In genomic region chr5:138952962-138953361, GRCh38 we compare ENCODE assay signal across 9 cellular contexts.
DNase-seq lines count a peak whose midpoint lies in the region; ATAC-seq, FAIRE-seq and TF ChIP-seq lines count a peak whose summit lies in the region.
"Had no signal": no experiment of that assay in that cellular context is flagged by ENCODE, and none has a peak within 500 bp of the region (broad histone marks: within the 10 kb centered on the region; RNA-seq: fewer than 3 reads in every experiment).

No MANE protein-coding gene starts in this region.

- ATAC-seq in HG02759 (IDR thresholded peaks at IDR 0.05; ENCODE audit: unreplicated experiment) (peak; percentile 15), activated B cell treated with CpG ODN at 0.5 μM for 24 hours (ENCODE audit: low read depth) (no peak), HG03045 (IDR thresholded peaks at IDR 0.05; ENCODE audit: unreplicated experiment) (no peak)

- H3K4me3 ChIP-seq in kidney (ENCODE audit: low read length in 2 of 2) (no peak overlapping the region), spleen (no peak overlapping the region)

- peaks cover 50 to 53% of the 10 kb centered on the region in 2 donors for H3K4me1 ChIP-seq in kidney (ENCODE audit: control insufficient read depth in 1 of 2, insufficient read depth in 1 of 2, low read depth in 1 of 2, low read length in 2 of 2)
- H3K4me1 ChIP-seq in spleen, result peaks cover 13 to 42% (median 31%) of the 10 kb centered on the region in 6 donors

- WGBS in spleen, 5 donors, result 13 to 36% (median 20%) methylated on average over 6 of the region's 6 CpGs

- no peak for FAIRE-seq in kidney (lab: Jason Lieb, UNC)

- no peaks in the 10 kb centered on the region for H3K27me3 ChIP-seq in spleen (replicated peaks in 1 of 7)

- H3K27ac ChIP-seq in kidney (ENCODE audit: low read depth in 2 of 2, low read length in 2 of 2) (peak overlapping the region; percentile 69 to 71), spleen (peak overlapping the region in 7 of 8 donors; percentile 35 to 75 (median 62))

- DNase-seq in activated B cell treated with CpG ODN at 0.5 μM for 24 hours, result no peak
- DNase-seq in kidney, result no peak
- peak; percentile 78 for DNase-seq in spleen
- DNase-seq in GDM1 (lab: John Stamatoyannopoulos, UW), result no peak
- no peak for DNase-seq in activated CD4-positive, alpha-beta T cell treated with anti-CD3 and anti-CD28 coated beads for 1 hour
- DNase-seq in NCI-H1105 treated with DMSO at 0.1 percent for 48 hours (lab: John Stamatoyannopoulos, UW), result no peak

- peaks cover 2% of the 10 kb centered on the region for H3K36me3 Mint-ChIP-seq in activated B cell treated with CpG ODN at 0.5 μM for 24 hours (ENCODE audit: low read depth)

- H3K9me3 Mint-ChIP-seq in activated B cell treated with CpG ODN at 0.5 μM for 24 hours, result no peaks in the 10 kb centered on the region
- H3K9me3 Mint-ChIP-seq: T-helper 1 cell treated with Interleukin-12 subunit alpha and Interleukin-12 subunit beta and Interleukin-4 antibody, amounts not matched to agents 30 μg/mL and 1 μg/mL, for 36 hours had no signal

- H3K4me1 Mint-ChIP-seq in activated B cell treated with CpG ODN at 0.5 μM for 24 hours, result peaks cover 15% of the 10 kb centered on the region

- no peak overlapping the region for H3K27ac Mint-ChIP-seq in activated B cell treated with CpG ODN at 0.5 μM for 24 hours
- H3K27ac Mint-ChIP-seq: T-helper 1 cell treated with Interleukin-12 subunit alpha and Interleukin-12 subunit beta and Interleukin-4 antibody, amounts not matched to agents 30 μg/mL and 1 μg/mL, for 36 hours had no signal

- CTCF ChIA-PET in activated B cell treated with CpG ODN at 0.5 μM for 24 hours (lab: Charles Lee), result no interaction called here

- TF ChIP-seq CTCF in activated B cell treated with CpG ODN at 0.5 μM for 24 hours (IDR thresholded peaks at IDR 0.05), result no peak
- TF ChIP-seq CTCF in kidney (IDR thresholded peaks at IDR 0.05; ENCODE audit: borderline replicate concordance, extremely low read depth, insufficient read depth), result no peak
- TF ChIP-seq CTCF in spleen (IDR thresholded peaks at IDR 0.05 in 8 of 11, conservative IDR thresholded peaks at IDR 0.05 in 3 of 11), result no peak

- no peaks in the 10 kb centered on the region for H3K27me3 Mint-ChIP-seq in activated B cell treated with CpG ODN at 0.5 μM for 24 hours

- TF ChIP-seq POLR2A in spleen (IDR thresholded peaks at IDR 0.05), result no peak

- peak overlapping the region; percentile 59 for H3K4me3 Mint-ChIP-seq in activated B cell treated with CpG ODN at 0.5 μM for 24 hours
- H3K4me3 Mint-ChIP-seq: T-helper 1 cell treated with Interleukin-12 subunit alpha and Interleukin-12 subunit beta and Interleukin-4 antibody, amounts not matched to agents 30 μg/mL and 1 μg/mL, for 36 hours had no signal

- H3K36me3 ChIP-seq in kidney (ENCODE audit: control insufficient read depth in 1 of 2, insufficient read depth in 2 of 2, low read length in 2 of 2), result no peaks in the 10 kb centered on the region
- H3K36me3 ChIP-seq in spleen, result peaks cover 0 to 33% (median 0%) of the 10 kb centered on the region in 6 donors

- H3K9me3 ChIP-seq in kidney (ENCODE audit: control insufficient read depth in 1 of 2, low read length in 2 of 2) (no peaks in the 10 kb centered on the region), spleen (no peaks in the 10 kb centered on the region)

- intact Hi-C loops in activated B cell treated with CpG ODN at 0.5 μM for 24 hours (cut with micrococcal nuclease) (no loop called here), kidney (cut with DNase I) (no loop called here), spleen (cut with DNase I; ENCODE audit: low total_unique reads) (no loop called here)

- POLR2A ChIA-PET in activated B cell treated with CpG ODN at 0.5 μM for 24 hours (lab: Charles Lee), result interaction anchor here (1.4 kb wide), 1 partner anchor 10 kb away, joined by 3 read pairs; no protein-coding TSS in a partner anchor

- H3K9ac ChIP-seq in kidney (ENCODE audit: low read length in 2 of 2), result peak overlapping the region in 1 of 2 donors; percentile 35
